In the genomic region with DNA sequence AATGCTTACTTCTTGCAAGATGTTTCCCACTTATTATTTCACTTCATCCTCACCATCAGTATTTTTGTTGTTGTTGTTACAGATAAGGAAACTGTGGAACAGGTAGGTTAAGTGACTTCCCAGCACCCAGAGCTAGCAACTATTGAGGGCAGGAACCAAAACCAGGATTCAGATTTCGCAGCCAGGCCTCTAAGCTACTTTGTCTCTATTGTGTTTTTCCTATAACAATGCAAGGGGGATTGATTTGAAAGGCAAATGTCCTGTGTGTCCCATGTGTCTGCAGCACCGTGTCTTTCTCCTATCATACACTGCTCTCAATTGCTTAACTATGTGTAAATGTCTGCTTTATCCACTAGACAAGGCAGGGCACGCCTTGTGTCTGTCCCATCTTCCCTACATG, we compare ENCODE assay signal across 16 cellular contexts.
DNase-seq lines count a peak whose midpoint lies in the region; ATAC-seq and TF ChIP-seq lines count a peak whose summit lies in the region.
"Had no signal": no experiment of that assay in that cellular context is flagged by ENCODE, and none has a peak within 500 bp of the region (broad histone marks: within the 10 kb centered on the region; RNA-seq: fewer than 3 reads in every experiment).

No MANE protein-coding gene starts in this region.

- peaks cover 6% of the 10 kb centered on the region for H3K36me3 Mint-ChIP-seq in nephron (ENCODE audit: low read depth)

- H3K9me3 Mint-ChIP-seq in nephron: peaks cover 14% of the 10 kb centered on the region

- H3K4me3 Mint-ChIP-seq in nephron: no peak overlapping the region

- H3K27me3 Mint-ChIP-seq in nephron (ENCODE audit: low read depth): no peaks in the 10 kb centered on the region

- TF ChIP-seq CTCF in nephron (IDR thresholded peaks at IDR 0.05; ENCODE audit: unreplicated experiment in 3 of 3): no peak

- peaks cover 50% of the 10 kb centered on the region for H3K4me1 Mint-ChIP-seq in nephron

- H3K27ac Mint-ChIP-seq in nephron: peak overlapping the region; percentile 93 to 97 (median 94)

- ATAC-seq in HG03159 (IDR thresholded peaks at IDR 0.05; ENCODE audit: unreplicated experiment) (no peak), HG02798 (IDR thresholded peaks at IDR 0.05; ENCODE audit: poor library complexity, unreplicated experiment) (no peak)
- ATAC-seq: stimulated activated naive CD8-positive, alpha-beta T cell treated with anti-CD3 and anti-CD28 coated beads, Interleukin-15, Interleukin-2, amounts not matched to agents 100 U/mL and 50 U/mL, for 24 hours had no signal

- DNase-seq in DMS53 (lab: John Stamatoyannopoulos, UW) (peak; percentile 56), DMS53 treated with DMSO at 0.1 percent for 48 hours (lab: John Stamatoyannopoulos, UW; ENCODE audit: unreplicated experiment) (no peak), NCI-H1092 (lab: John Stamatoyannopoulos, UW) (peak; percentile 45), SHP77 treated with DMSO at 0.1 percent for 48 hours (lab: John Stamatoyannopoulos, UW) (peak; percentile 58), germinal center (ENCODE audit: low spot score) (no peak)
- DNase-seq: activated CD4-positive, alpha-beta T cell treated with anti-CD3 and anti-CD28 coated beads, Interleukin-2, amount 50 U/mL, for 1 hour; activated T-cell treated with anti-CD3 and anti-CD28 coated beads, Interleukin-2, amount 50 U/mL, for 48 hours; glutamatergic neuron; HCEC 1CT; NCI-H1048; NK-92 treated with Interleukin-12 subunit alpha and Interleukin-12 subunit beta, amount 100 ng/mL, for 24 hours; stimulated activated naive CD8-positive, alpha-beta T cell treated with anti-CD3 and anti-CD28 coated beads, Interleukin-15, Interleukin-2, amounts not matched to agents 100 U/mL and 50 U/mL, for 24 hours; T1000 had no signal

Comparison
In these comparisons a context has a peak if more than half of its experiments do, and no peak if none do; other contexts are left out.
1. DNase-seq: peak in DMS53 (single experiment), NCI-H1092 (single experiment) and SHP77 treated with DMSO at 0.1 percent for 48 hours (single experiment); none in DMS53 treated with DMSO at 0.1 percent for 48 hours (single experiment) and germinal center (single experiment).